14 cellular contexts compared by ENCODE assay signal in the genomic region with DNA sequence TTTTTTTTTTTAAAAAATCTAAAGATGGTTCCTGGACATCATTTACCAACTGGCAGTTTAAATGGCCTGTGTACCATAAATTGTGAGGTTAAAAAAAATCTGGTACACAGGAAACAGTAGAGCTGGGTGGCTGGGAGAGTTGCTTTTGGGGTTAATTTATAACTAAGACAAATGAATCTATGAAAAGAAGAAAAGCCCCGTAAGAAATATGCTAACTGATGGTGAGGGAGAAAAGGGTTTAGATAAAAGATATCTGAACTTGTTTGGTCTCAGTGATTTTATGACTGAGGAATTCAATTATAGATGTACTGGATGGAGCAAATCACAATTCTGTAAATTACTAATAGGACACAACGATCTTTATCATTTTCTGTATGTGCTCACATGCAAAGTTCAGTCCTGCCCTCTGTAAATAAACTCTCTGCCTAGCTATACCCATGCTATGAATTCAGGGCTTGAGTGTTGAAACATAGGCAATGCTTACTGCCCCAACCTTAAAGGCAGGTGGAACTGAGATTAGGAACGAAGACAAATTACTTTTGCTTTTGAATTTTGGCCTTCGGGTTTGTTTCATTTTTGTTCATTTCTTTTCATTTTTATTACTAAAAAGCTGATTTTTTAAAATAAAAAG. TPM values are rescaled to one million over a fixed set of nuclear protein-coding genes. Genes with fewer than 3 reads are reported as not detected.
A peak's percentile ranks its signal among the peaks of the same experiment; 100 is the strongest.
DNase-seq lines count a peak whose midpoint lies in the region; ATAC-seq and FAIRE-seq lines count a peak whose summit lies in the region.
"Had no signal": no experiment of that assay in that cellular context is flagged by ENCODE, and none has a peak within 500 bp of the region (broad histone marks: within the 10 kb centered on the region; RNA-seq: fewer than 3 reads in every experiment).

No MANE protein-coding gene starts in this region.

- peak; percentile 77 for ATAC-seq in HG02943 (IDR thresholded peaks at IDR 0.05; ENCODE audit: low read depth, unreplicated experiment)
- ATAC-seq: HCT116 had no signal

- FAIRE-seq in GM19239 (lab: Jason Lieb, UNC) (peak; percentile 84), RCC 7860 (lab: Jason Lieb, UNC) (peak; percentile 86)

- DNase-seq in GM19239 (ENCODE audit: insufficient read length, low spot score): no peak
- peak; percentile 20 for DNase-seq in RCC 7860 (ENCODE audit: low spot score)
- DNase-seq in renal cortical epithelial cell (ENCODE audit: low read depth): peak; percentile 64
- DNase-seq in cortex of kidney (lab: John Stamatoyannopoulos, UW): no peak
- DNase-seq in HUDEP-2 (lab: John Stamatoyannopoulos, UW; ENCODE audit: unreplicated experiment in 76 of 76): no peak
- no peak for DNase-seq in Kasumi-1 (lab: John Stamatoyannopoulos, UW)
- DNase-seq in NCI-H748 (lab: John Stamatoyannopoulos, UW; ENCODE audit: unreplicated experiment): no peak
- DNase-seq: activated CD4-positive, alpha-beta memory T cell treated with anti-CD3 and anti-CD28 coated beads for 36 hours; islet precursor cell; MG63; naive B cell; Peyer's patch had no signal

RNA-seq across cellular contexts. Expression of a gene that starts 28.0 kb away (rescaled TPM):
- total RNA-seq in renal cortical epithelial cell: 11.1 and 11.3 TPM in 2 replicates

Comparison
In these comparisons a context has a peak if more than half of its experiments do, and no peak if none do; other contexts are left out.
1. DNase-seq: peak in RCC 7860 (single experiment) and renal cortical epithelial cell (single experiment); none in GM19239 (single experiment), cortex of kidney (single experiment), HUDEP-2 (0 of 76), Kasumi-1 (0 of 2) and NCI-H748 (single experiment).